ENCODE assay signal across 18 cellular contexts in the genomic region with DNA sequence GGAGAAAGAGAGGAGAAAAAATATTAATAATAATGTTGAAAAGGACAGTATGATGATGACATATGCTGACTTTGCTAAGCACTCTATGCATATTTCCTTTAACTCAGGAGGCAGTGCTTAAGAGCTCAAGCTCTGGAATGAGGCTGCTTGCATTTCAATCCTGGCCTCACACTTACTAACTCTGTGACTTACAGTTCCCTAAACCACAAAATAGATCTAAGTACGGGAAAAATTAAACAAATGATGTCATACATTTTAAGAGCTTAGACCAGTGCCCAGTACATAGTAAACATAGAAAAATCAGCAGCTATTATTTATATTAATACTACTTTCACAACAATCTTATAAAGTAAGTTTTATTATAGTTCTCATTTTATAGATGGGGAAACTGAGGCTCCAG.
DNase-seq lines count a peak whose midpoint lies in the region; ATAC-seq and TF ChIP-seq lines count a peak whose summit lies in the region.
"Had no signal": no experiment of that assay in that cellular context is flagged by ENCODE, and none has a peak within 500 bp of the region (broad histone marks: within the 10 kb centered on the region; RNA-seq: fewer than 3 reads in every experiment).

No MANE protein-coding gene starts in this region.

- peak; percentile 91 for DNase-seq in EH (ENCODE audit: low read depth)
- DNase-seq in RPMI7951 (ENCODE audit: low read depth), result peak; percentile 9
- DNase-seq in fibroblast of villous mesenchyme (ENCODE audit: low read depth), result peak; percentile 95
- peak; percentile 67 for DNase-seq in retinal pigment epithelial cell (ENCODE audit: low read depth)
- DNase-seq in GM20000 (ENCODE audit: low spot score), result no peak
- DNase-seq in left cardiac atrium, result no peak
- DNase-seq in naive thymus-derived CD4-positive, alpha-beta T cell, result no peak
- DNase-seq: activated CD4-positive, alpha-beta T cell treated with anti-CD3 and anti-CD28 coated beads, Interleukin-2, amount 50 U/mL, for 48 hours; aorta; CD8-positive, alpha-beta T cell; foreskin keratinocyte; immature natural killer cell; NCI-H2227 treated with DMSO at 0.1 percent for 48 hours; SHP77 treated with DMSO at 0.1 percent for 48 hours; testis had no signal

- ATAC-seq in left cardiac atrium (no peak), GM21529 (IDR thresholded peaks at IDR 0.05; ENCODE audit: unreplicated experiment) (no peak)
- no peak for ATAC-seq in naive thymus-derived CD4-positive, alpha-beta T cell
- ATAC-seq: CD8-positive, alpha-beta T cell; foreskin keratinocyte had no signal

- no peaks in the 10 kb centered on the region for H3K36me3 Mint-ChIP-seq in naive thymus-derived CD4-positive, alpha-beta T cell
- H3K36me3 Mint-ChIP-seq: CD8-positive, alpha-beta T cell; immature natural killer cell had no signal

- H3K36me3 ChIP-seq in naive thymus-derived CD4-positive, alpha-beta T cell (ENCODE audit: control insufficient read depth in 2 of 3, insufficient read depth in 3 of 3, low read length in 3 of 3), result no peaks in the 10 kb centered on the region

- no peaks in the 10 kb centered on the region for H3K4me1 Mint-ChIP-seq in naive thymus-derived CD4-positive, alpha-beta T cell
- H3K4me1 Mint-ChIP-seq: IgD-negative memory B cell, immature natural killer cell had no signal

- H3K27me3 ChIP-seq in naive thymus-derived CD4-positive, alpha-beta T cell (ENCODE audit: control insufficient read depth in 2 of 2, insufficient read depth in 2 of 2, low read length in 2 of 2), result no peaks in the 10 kb centered on the region
- H3K27me3 ChIP-seq: foreskin keratinocyte, testis had no signal

- H3K27ac Mint-ChIP-seq in naive thymus-derived CD4-positive, alpha-beta T cell, result no peak overlapping the region
- H3K27ac Mint-ChIP-seq: activated T-helper 2 cell treated with anti-CD3 and anti-CD28 coated beads, Interferon-gamma antibody, Interleukin-2, Interleukin-4, amounts not matched to agents 10 μg/mL and 5 μg/mL and 100 μg/mL, durations not matched to agents 14 hours and 24 hours and 36 hours; CD8-positive, alpha-beta T cell; IgD-negative memory B cell; immature natural killer cell had no signal

- no peak for TF ChIP-seq CTCF in fibroblast of villous mesenchyme (IDR thresholded peaks at IDR 0.05; ENCODE audit: insufficient read depth, low read depth, low read length)
- no peak for TF ChIP-seq CTCF in retinal pigment epithelial cell (conservative IDR thresholded peaks at IDR 0.05; ENCODE audit: low read depth, low read length)
- TF ChIP-seq CTCF in GM20000 (IDR thresholded peaks at IDR 0.05; ENCODE audit: extremely low read depth, missing control alignments), result no peak

- H3K4me3 Mint-ChIP-seq in naive thymus-derived CD4-positive, alpha-beta T cell, result no peak overlapping the region
- H3K4me3 Mint-ChIP-seq: CD8-positive, alpha-beta T cell; IgD-negative memory B cell; immature natural killer cell had no signal

- POLR2A ChIA-PET in naive thymus-derived CD4-positive, alpha-beta T cell (lab: Charles Lee), result no interaction called here

- H3K4me3 ChIP-seq in fibroblast of villous mesenchyme (ENCODE audit: low read depth, low read length), result no peak overlapping the region
- H3K4me3 ChIP-seq in retinal pigment epithelial cell (ENCODE audit: low read length), result no peak overlapping the region
- no peak overlapping the region for H3K4me3 ChIP-seq in naive thymus-derived CD4-positive, alpha-beta T cell (ENCODE audit: low read length)
- H3K4me3 ChIP-seq: testis had no signal

- CTCF ChIA-PET in naive thymus-derived CD4-positive, alpha-beta T cell (lab: Charles Lee), result no interaction called here

- no peaks in the 10 kb centered on the region for H3K4me1 ChIP-seq in naive thymus-derived CD4-positive, alpha-beta T cell (ENCODE audit: control insufficient read depth in 2 of 2, insufficient read depth in 2 of 2, low read length in 2 of 2)
- H3K4me1 ChIP-seq: foreskin keratinocyte, testis had no signal

- no peak overlapping the region for H3K27ac ChIP-seq in naive thymus-derived CD4-positive, alpha-beta T cell (ENCODE audit: low read depth, low read length)
- H3K27ac ChIP-seq: foreskin keratinocyte, testis had no signal

- intact Hi-C loops in left cardiac atrium (cut with DNase I), result no loop called here
- intact Hi-C loops in naive thymus-derived CD4-positive, alpha-beta T cell (cut with micrococcal nuclease), result no loop called here

- H3K9me3 Mint-ChIP-seq in naive thymus-derived CD4-positive, alpha-beta T cell, result peaks cover 0 to 6% (median 0%) of the 10 kb centered on the region in 11 donors
- H3K9me3 Mint-ChIP-seq: activated T-helper 2 cell treated with anti-CD3 and anti-CD28 coated beads, Interferon-gamma antibody, Interleukin-2, Interleukin-4, amounts not matched to agents 10 μg/mL and 5 μg/mL and 100 μg/mL, durations not matched to agents 14 hours and 24 hours and 36 hours; CD8-positive, alpha-beta T cell had no signal

- peaks cover 0 to 15% (median 0%) of the 10 kb centered on the region in 5 donors for H3K27me3 Mint-ChIP-seq in naive thymus-derived CD4-positive, alpha-beta T cell
- H3K27me3 Mint-ChIP-seq: IgD-negative memory B cell had no signal

- no peaks in the 10 kb centered on the region for H3K9me3 ChIP-seq in naive thymus-derived CD4-positive, alpha-beta T cell (ENCODE audit: control insufficient read depth in 2 of 3, low read length in 3 of 3)
- H3K9me3 ChIP-seq: testis had no signal

Comparison
In these comparisons a context has a peak if more than half of its experiments do, and no peak if none do; other contexts are left out.
1. DNase-seq: peak in EH (single experiment), RPMI7951 (single experiment), fibroblast of villous mesenchyme (single experiment) and retinal pigment epithelial cell (single experiment); none in GM20000 (single experiment), left cardiac atrium (single experiment) and naive thymus-derived CD4-positive, alpha-beta T cell (0 of 9).